Comparison of ENCODE assay signal across 3 cellular contexts in the genomic region with DNA sequence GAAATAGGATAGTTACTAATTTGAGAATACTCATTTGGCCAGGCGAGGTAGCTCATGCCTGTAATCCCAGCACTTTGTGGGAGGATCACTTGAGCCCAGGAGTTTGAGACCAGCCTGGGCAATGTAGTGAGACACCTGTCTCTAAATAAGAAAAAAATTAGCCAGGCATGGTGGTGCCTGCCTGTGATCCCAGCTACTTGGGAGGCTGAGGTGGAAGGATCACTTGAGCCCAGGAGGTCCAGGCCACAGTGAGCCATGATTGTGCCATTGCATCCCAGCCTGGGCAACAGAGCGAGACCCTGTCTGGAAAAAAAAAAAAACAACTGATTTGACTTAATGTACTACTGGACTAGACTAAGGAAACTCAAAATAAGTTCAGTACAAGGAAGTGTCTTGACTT.
"Had no signal": no experiment of that assay in that cellular context is flagged by ENCODE, and none has a peak within 500 bp of the region (broad histone marks: within the 10 kb centered on the region; RNA-seq: fewer than 3 reads in every experiment).

No MANE protein-coding gene starts in this region.

- H2AFZ ChIP-seq: GM23338 had no signal

- FAIRE-seq: HTR-8/SVneo had no signal

- ATAC-seq: GM23338 had no signal

- H3K4me2 ChIP-seq: GM23338 had no signal

- DNase-seq: H9 had no signal

- H3K4me3 ChIP-seq: GM23338 had no signal
